Comparison of ENCODE assay signal across 13 cellular contexts in genomic region chr6:63121166-63121565, GRCh38.
DNase-seq lines count a peak whose midpoint lies in the region; ATAC-seq and TF ChIP-seq lines count a peak whose summit lies in the region.
"Had no signal": no experiment of that assay in that cellular context is flagged by ENCODE, and none has a peak within 500 bp of the region (broad histone marks: within the 10 kb centered on the region; RNA-seq: fewer than 3 reads in every experiment).

No MANE protein-coding gene starts in this region.

- H3K79me2 ChIP-seq in HCT116 (ENCODE audit: insufficient read depth, low read length): no peaks in the 10 kb centered on the region

- H3K4me3 ChIP-seq in GM12865 (ENCODE audit: low read depth, low read length) (no peak overlapping the region), HCT116 (replicated peaks in 1 of 2; ENCODE audit: low read depth in 1 of 2, low read length in 2 of 2) (no peak overlapping the region)
- H3K4me3 ChIP-seq: pancreas had no signal

- TF ChIP-seq POLR2A in HCT116 (IDR thresholded peaks at IDR 0.05; ENCODE audit: borderline replicate concordance, extremely low read depth, insufficient read depth, insufficient read length): no peak

- no peak overlapping the region for H2AFZ ChIP-seq in HCT116 (ENCODE audit: low read depth, low read length, poor library complexity, severe bottlenecking)

- no peak for TF ChIP-seq CTCF in GM12865 (IDR thresholded peaks at IDR 0.05; ENCODE audit: insufficient read depth, low read depth, low read length, missing control alignments)
- peak in 1 of 3 experiments; percentile 9; a peak in 2 of 6 replicates for TF ChIP-seq CTCF in HCT116 (IDR thresholded peaks at IDR 0.05 in 2 of 3, conservative IDR thresholded peaks at IDR 0.05 in 1 of 3; ENCODE audit: borderline replicate concordance in 1 of 3, insufficient read depth in 1 of 3, low read depth in 2 of 3, low read length in 2 of 3)

- H3K27ac ChIP-seq in HCT116 (ENCODE audit: low read depth, low read length): no peak overlapping the region
- H3K27ac ChIP-seq: pancreas had no signal

- BruUV-seq in HCT116 (replicated peaks; lab: Mats Ljungman, UMichigan): no TSS peak

- peak; percentile 16; the same call in 1 of the 2 replicates for TF ChIP-seq RAD21 in HCT116 (IDR thresholded peaks at IDR 0.05; ENCODE audit: low read depth)

- no peaks in the 10 kb centered on the region for H4K20me1 ChIP-seq in HCT116 (ENCODE audit: insufficient read depth)

- CTCF ChIA-PET in HCT116 (lab: Charles Lee): interaction anchor here (1.1 kb wide), 1 partner anchor 10 kb away, joined by 3 read pairs; no protein-coding TSS in a partner anchor

- DNase-seq in GM12865 (ENCODE audit: low read depth) (peak; percentile 6), HCT116 (ENCODE audit: low read depth, low spot score) (no peak), RKO (ENCODE audit: low spot score) (peak; percentile 5), left lobe of liver (ENCODE audit: low spot score) (no peak), NK-92 (lab: John Stamatoyannopoulos, UW; ENCODE audit: unreplicated experiment) (no peak), AG20443 (ENCODE audit: low spot score) (no peak)
- DNase-seq in stimulated activated naive CD8-positive, alpha-beta T cell treated with anti-CD3 and anti-CD28 coated beads, Interleukin-15, Interleukin-2, amounts not matched to agents 100 U/mL and 50 U/mL, for 24 hours: no peak
- DNase-seq: central memory CD4-positive, alpha-beta T cell; effector memory CD4-positive, alpha-beta T cell; KG1; left ventricle myocardium superior; pancreas; stimulated activated CD4-positive, alpha-beta T cell treated with anti-CD3 and anti-CD28 coated beads, Interleukin-2, amount 100 ng/mL, for 48 hours had no signal

- no peak overlapping the region for H3K4me2 ChIP-seq in HCT116 (ENCODE audit: low read length)

- no peaks in the 10 kb centered on the region for H3K27me3 ChIP-seq in HCT116 (ENCODE audit: insufficient read depth, low read length)
- H3K27me3 ChIP-seq: pancreas had no signal

- H3K9ac ChIP-seq in HCT116 (ENCODE audit: low read length): no peak overlapping the region

- POLR2A ChIA-PET in HCT116 (lab: Charles Lee): no interaction called here

- H3K9me2 ChIP-seq in HCT116 (ENCODE audit: insufficient read depth): no peaks in the 10 kb centered on the region

- H3K4me1 ChIP-seq in HCT116 (ENCODE audit: control insufficient read depth in 1 of 2, insufficient read depth in 2 of 2, low read length in 2 of 2): no peaks in the 10 kb centered on the region
- H3K4me1 ChIP-seq: pancreas had no signal

- RAD21 ChIA-PET in HCT116 (lab: Charles Lee; ENCODE audit: low non-redundant PET in 1 of 2, low total read pairs in 2 of 2, uncharacterized antibody in 2 of 2, unreplicated experiment in 2 of 2): no interaction called here

- H3K36me3 ChIP-seq in HCT116 (ENCODE audit: control insufficient read depth in 1 of 2, insufficient read depth in 2 of 2, low read length in 2 of 2): no peaks in the 10 kb centered on the region
- H3K36me3 ChIP-seq: pancreas had no signal

- intact Hi-C loops in HCT116 (cut with micrococcal nuclease): no loop called here

- no peaks in the 10 kb centered on the region for H3K9me3 ChIP-seq in HCT116 (ENCODE audit: control insufficient read depth in 1 of 2, insufficient read depth in 1 of 2, low read depth in 1 of 2, low read length in 2 of 2)
- H3K9me3 ChIP-seq: pancreas had no signal

- ATAC-seq in HCT116 (peak; percentile 67; the same call in 1 of the 2 replicates), left lobe of liver (peak; percentile 78)
- no peak for ATAC-seq in stimulated activated naive CD8-positive, alpha-beta T cell treated with anti-CD3 and anti-CD28 coated beads, Interleukin-15, Interleukin-2, amounts not matched to agents 100 U/mL and 50 U/mL, for 24 hours
- ATAC-seq: left ventricle myocardium superior, pancreas had no signal

TF ChIP-seq in HCT116, 20 proteins besides CTCF, POLR2A, EP300 and RAD21:
- no peak for TF ChIP-seq EZH2 (IDR thresholded peaks at IDR 0.05)
- no peak for TF ChIP-seq SRF (IDR thresholded peaks at IDR 0.05; ENCODE audit: low read depth)
- TF ChIP-seq FOSL1 (IDR thresholded peaks at IDR 0.05; ENCODE audit: low read depth): no peak
- TF ChIP-seq ZNF274 (IDR thresholded peaks at IDR 0.05; ENCODE audit: low read depth, low read length): no peak
- TF ChIP-seq YY1 (IDR thresholded peaks at IDR 0.05; ENCODE audit: extremely low read depth, insufficient replicate concordance, low read depth, low read length): no peak

Comparison
In these comparisons a context has a peak if more than half of its experiments do, and no peak if none do; other contexts are left out.
1. DNase-seq: peak in GM12865 (single experiment) and RKO (single experiment); none in HCT116 (single experiment), left lobe of liver (single experiment), NK-92 (single experiment), AG20443 (single experiment) and stimulated activated naive CD8-positive, alpha-beta T cell treated with anti-CD3 and anti-CD28 coated beads, Interleukin-15, Interleukin-2, amounts not matched to agents 100 U/mL and 50 U/mL, for 24 hours (single experiment).